ENCODE assay signal across 25 cellular contexts in genomic region chr5:33745101-33745770, GRCh38.
"Had no signal": no experiment of that assay in that cellular context is flagged by ENCODE, and none has a peak within 500 bp of the region (broad histone marks: within the 10 kb centered on the region; RNA-seq: fewer than 3 reads in every experiment).

No MANE protein-coding gene starts in this region.

- H3K4me3 Mint-ChIP-seq: dendritic cell treated with granulocyte-macrophage colony-stimulating factor and Interleukin-4, amounts not matched to agents 40 ng/mL and 50 ng/mL, for 4 days; effector memory CD8-positive, alpha-beta T cell; immature natural killer cell; memory B cell; mesothelial cell of epicardium; natural killer cell; neural progenitor cell; stimulated activated naive B cell treated with anti-CD40 and anti-IgM and Interleukin-4, amounts not matched to agents 10 μg/mL and 1 μg/mL and 100 μg/mL, for 72 hours; stimulated activated naive CD8-positive, alpha-beta T cell treated with anti-CD3 and anti-CD28 coated beads, Interleukin-15, amount 100 ng/mL, for 72 hours had no signal

- H3K27me3 Mint-ChIP-seq: dendritic cell treated with granulocyte-macrophage colony-stimulating factor and Interleukin-4, amounts not matched to agents 40 ng/mL and 50 ng/mL, for 4 days; effector memory CD8-positive, alpha-beta T cell; memory B cell; progenitor cell of endocrine pancreas; stimulated activated naive B cell treated with anti-CD40 and anti-IgM and Interleukin-4, amounts not matched to agents 10 μg/mL and 1 μg/mL and 100 μg/mL, for 72 hours; stimulated activated naive CD8-positive, alpha-beta T cell treated with anti-CD3 and anti-CD28 coated beads, Interleukin-15, amount 100 ng/mL, for 72 hours had no signal

- H3K4me1 Mint-ChIP-seq: immature natural killer cell; memory B cell; natural killer cell; stimulated activated naive B cell treated with anti-CD40 and anti-IgM and Interleukin-4, amounts not matched to agents 10 μg/mL and 1 μg/mL and 100 μg/mL, for 72 hours; stimulated activated naive CD8-positive, alpha-beta T cell treated with anti-CD3 and anti-CD28 coated beads, Interleukin-15, amount 100 ng/mL, for 72 hours had no signal

- ATAC-seq: effector memory CD8-positive, alpha-beta T cell; left cardiac atrium; lower lobe of right lung; natural killer cell; right lobe of liver; stimulated activated naive B cell treated with anti-CD40 and anti-IgM and Interleukin-4, amounts not matched to agents 10 μg/mL and 1 μg/mL and 100 μg/mL, for 72 hours; stimulated activated naive CD8-positive, alpha-beta T cell treated with anti-CD3 and anti-CD28 coated beads, Interleukin-15, amount 100 ng/mL, for 72 hours; upper lobe of right lung had no signal

- H3K9me3 Mint-ChIP-seq: dendritic cell treated with granulocyte-macrophage colony-stimulating factor and Interleukin-4, amounts not matched to agents 40 ng/mL and 50 ng/mL, for 4 days; effector memory CD8-positive, alpha-beta T cell; memory B cell; mesothelial cell of epicardium; neural progenitor cell; stimulated activated naive B cell treated with anti-CD40 and anti-IgM and Interleukin-4, amounts not matched to agents 10 μg/mL and 1 μg/mL and 100 μg/mL, for 72 hours; stimulated activated naive CD8-positive, alpha-beta T cell treated with anti-CD3 and anti-CD28 coated beads, Interleukin-15, amount 100 ng/mL, for 72 hours had no signal

- H3K27ac ChIP-seq: epithelial cell of prostate, esophagus muscularis mucosa, left ventricle myocardium inferior, lower lobe of right lung, neural progenitor cell, ovary, right lobe of liver, testis, tibial nerve, upper lobe of right lung, vagina had no signal

- H3K4me1 ChIP-seq: esophagus muscularis mucosa, left ventricle myocardium inferior, lower lobe of right lung, neural progenitor cell, right lobe of liver, testis, upper lobe of right lung, vagina had no signal

- H3K27me3 ChIP-seq: esophagus muscularis mucosa, neural progenitor cell, ovary, right lobe of liver, testis, tibial nerve, upper lobe of right lung, vagina had no signal

- H3K36me3 Mint-ChIP-seq: immature natural killer cell; memory B cell; mesothelial cell of epicardium; natural killer cell; neural progenitor cell; stimulated activated naive B cell treated with anti-CD40 and anti-IgM and Interleukin-4, amounts not matched to agents 10 μg/mL and 1 μg/mL and 100 μg/mL, for 72 hours had no signal

- H3K27ac Mint-ChIP-seq: dendritic cell treated with granulocyte-macrophage colony-stimulating factor and Interleukin-4, amounts not matched to agents 40 ng/mL and 50 ng/mL, for 4 days; effector memory CD8-positive, alpha-beta T cell; immature natural killer cell; memory B cell; mesothelial cell of epicardium; natural killer cell; neural progenitor cell; progenitor cell of endocrine pancreas; stimulated activated naive B cell treated with anti-CD40 and anti-IgM and Interleukin-4, amounts not matched to agents 10 μg/mL and 1 μg/mL and 100 μg/mL, for 72 hours; stimulated activated naive CD8-positive, alpha-beta T cell treated with anti-CD3 and anti-CD28 coated beads, Interleukin-15, amount 100 ng/mL, for 72 hours had no signal

- FAIRE-seq: kidney had no signal

- DNase-seq: effector memory CD8-positive, alpha-beta T cell; immature natural killer cell; kidney; left cardiac atrium; left ventricle myocardium inferior; lower lobe of right lung; natural killer cell; ovary; retina; right lobe of liver; stimulated activated CD4-positive, alpha-beta T cell treated with anti-CD3 and anti-CD28 coated beads, Interleukin-4, amount 100 ng/mL, for 1 hour; stimulated activated CD8-positive, alpha-beta memory T cell treated with anti-CD3 and anti-CD28 coated beads, Interleukin-4, amount 100 ng/mL, for 48 hours; stimulated activated naive B cell treated with anti-CD40 and anti-IgM and Interleukin-4, amounts not matched to agents 10 μg/mL and 1 μg/mL and 100 μg/mL, for 72 hours; stimulated activated naive CD8-positive, alpha-beta T cell treated with anti-CD3 and anti-CD28 coated beads, Interleukin-15, amount 100 ng/mL, for 72 hours; testis; upper lobe of right lung had no signal
